8 cellular contexts compared by ENCODE assay signal in the genomic region with DNA sequence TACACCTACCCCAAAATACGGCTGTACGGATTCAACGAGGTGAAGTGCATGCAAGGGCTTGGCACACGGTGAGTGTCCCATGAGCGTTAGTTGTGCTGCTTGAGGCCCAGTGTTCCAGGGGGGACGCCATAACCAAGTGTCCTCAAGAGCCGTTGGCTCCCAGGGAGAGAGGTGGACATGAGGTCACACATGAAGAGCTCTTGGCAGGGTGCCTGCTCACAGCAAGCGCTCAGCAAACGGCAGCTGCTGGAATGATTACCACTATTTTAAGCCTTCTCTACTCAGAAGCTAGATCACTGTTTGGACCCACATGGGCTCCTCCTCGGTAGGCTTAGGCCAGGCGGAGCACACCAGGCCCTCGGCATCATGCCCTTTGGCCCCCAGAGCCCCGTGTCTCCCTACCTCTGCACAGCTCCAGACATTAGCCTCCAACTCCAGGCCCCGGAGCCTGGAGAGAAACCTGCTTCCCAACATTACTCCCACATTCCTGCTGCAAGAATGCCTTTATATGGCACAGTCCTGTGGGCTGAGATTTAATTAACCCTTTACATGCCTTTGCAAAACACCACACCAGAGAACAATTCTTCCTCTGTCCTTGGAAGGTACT.
DNase-seq lines count a peak whose midpoint lies in the region; ATAC-seq and TF ChIP-seq lines count a peak whose summit lies in the region.

No MANE protein-coding gene starts in this region.

- no peaks in the 10 kb centered on the region for H3K27me3 Mint-ChIP-seq in effector memory CD8-positive, alpha-beta T cell

- peak overlapping the region; percentile 25 to 92 for H3K27ac Mint-ChIP-seq in effector memory CD8-positive, alpha-beta T cell

- no peak overlapping the region for H2AFZ ChIP-seq in MM.1S (ENCODE audit: low read length)

- no peaks in the 10 kb centered on the region for H4K20me1 ChIP-seq in MM.1S (ENCODE audit: insufficient read depth, low read length)

- no peak overlapping the region for H3K9ac ChIP-seq in muscle layer of colon (ENCODE audit: low read length)
- H3K9ac ChIP-seq in MM.1S (ENCODE audit: low read length): no peak overlapping the region

- no peak for TF ChIP-seq CTCF in MM.1S (IDR thresholded peaks at IDR 0.05; ENCODE audit: low read length)

- H3K27ac ChIP-seq in muscle layer of colon (ENCODE audit: low read depth, low read length) (peak overlapping the region; percentile 65), MM.1S (ENCODE audit: low read length) (no peak overlapping the region)

- ATAC-seq in effector memory CD8-positive, alpha-beta T cell (replicated peaks): no peak
- no peak for ATAC-seq in HG03025 (IDR thresholded peaks at IDR 0.05; ENCODE audit: low FRiP score, unreplicated experiment)

- DNase-seq in DMS153 (lab: John Stamatoyannopoulos, UW): peak; percentile 54
- DNase-seq in NCI-H510A (lab: John Stamatoyannopoulos, UW): peak; percentile 90
- DNase-seq in effector memory CD8-positive, alpha-beta T cell: no peak
- DNase-seq in MM.1S: no peak
- DNase-seq in AML-193 (lab: John Stamatoyannopoulos, UW): no peak
- no peak for DNase-seq in DMS114 treated with DMSO at 0.1 percent for 48 hours (lab: John Stamatoyannopoulos, UW; ENCODE audit: unreplicated experiment)

- H3K9me3 Mint-ChIP-seq in effector memory CD8-positive, alpha-beta T cell: no peaks in the 10 kb centered on the region

- no peaks in the 10 kb centered on the region for H3F3A ChIP-seq in MM.1S (ENCODE audit: insufficient read depth, low read length)

- H3K4me1 ChIP-seq in muscle layer of colon (ENCODE audit: insufficient read depth, low read length): peaks cover 19% of the 10 kb centered on the region
- H3K4me1 ChIP-seq in MM.1S (ENCODE audit: low read length): peaks cover 18% of the 10 kb centered on the region

- H3K4me1 Mint-ChIP-seq in effector memory CD8-positive, alpha-beta T cell (ENCODE audit: low read depth in 2 of 2): peaks cover 16 to 22% of the 10 kb centered on the region in 2 donors

- H3K36me3 Mint-ChIP-seq in effector memory CD8-positive, alpha-beta T cell (ENCODE audit: insufficient read depth): no peaks in the 10 kb centered on the region

- H3K4me2 ChIP-seq in MM.1S (ENCODE audit: low read depth, low read length): no peak overlapping the region

- H3K4me3 ChIP-seq in muscle layer of colon (ENCODE audit: low read depth in 1 of 2, low read length in 2 of 2) (peak overlapping the region in 1 of 2 donors; percentile 21), MM.1S (ENCODE audit: low read length) (no peak overlapping the region)

- H3K9me3 ChIP-seq in muscle layer of colon (ENCODE audit: low read length) (no peaks in the 10 kb centered on the region), MM.1S (replicated peaks; ENCODE audit: insufficient read depth, low read length) (no peaks in the 10 kb centered on the region)

- no peaks in the 10 kb centered on the region for H3K9me2 ChIP-seq in MM.1S (replicated peaks; ENCODE audit: insufficient read depth, low read length)

- H3K36me3 ChIP-seq in muscle layer of colon (ENCODE audit: insufficient read depth, low read length) (no peaks in the 10 kb centered on the region), MM.1S (replicated peaks; ENCODE audit: insufficient read depth, low read length) (no peaks in the 10 kb centered on the region)

- H3K4me3 Mint-ChIP-seq in effector memory CD8-positive, alpha-beta T cell: no peak overlapping the region

- H3K79me2 ChIP-seq in MM.1S (ENCODE audit: low read length): no peaks in the 10 kb centered on the region

- H3K27me3 ChIP-seq in muscle layer of colon (ENCODE audit: control insufficient read depth in 1 of 2, insufficient read depth in 2 of 2, low read length in 2 of 2) (no peaks in the 10 kb centered on the region), MM.1S (replicated peaks; ENCODE audit: insufficient read depth, low read length) (no peaks in the 10 kb centered on the region)

Comparison
In these comparisons a context has a peak if more than half of its experiments do, and no peak if none do; other contexts are left out.
1. DNase-seq: peak in DMS153 (single experiment) and NCI-H510A (single experiment); none in effector memory CD8-positive, alpha-beta T cell (0 of 3), MM.1S (single experiment), AML-193 (0 of 2) and DMS114 treated with DMSO at 0.1 percent for 48 hours (single experiment).